2 cellular contexts compared by ENCODE assay signal in genomic region chr19:55384576-55385235, GRCh38.
TF ChIP-seq lines count a peak whose summit lies in the region.

No MANE protein-coding gene starts in this region.

TF ChIP-seq in IMR-90, 13 proteins besides CTCF, POLR2A, EP300 and RAD21:
- no peak for TF ChIP-seq RCOR1 (IDR thresholded peaks at IDR 0.05; ENCODE audit: insufficient replicate concordance, low read length)
- TF ChIP-seq USF2 (IDR thresholded peaks at IDR 0.05; ENCODE audit: low read depth, low read length): no peak
- no peak for TF ChIP-seq MXI1 (IDR thresholded peaks at IDR 0.05; ENCODE audit: borderline replicate concordance, low read depth, low read length)
- no peak for TF ChIP-seq RFX5 (IDR thresholded peaks at IDR 0.05; ENCODE audit: low read depth, low read length)
- TF ChIP-seq BHLHE40 (IDR thresholded peaks at IDR 0.05; ENCODE audit: low read depth, low read length): no peak
- TF ChIP-seq CEBPB (IDR thresholded peaks at IDR 0.05; ENCODE audit: low read depth, low read length): no peak
- TF ChIP-seq SMC3 (IDR thresholded peaks at IDR 0.05; ENCODE audit: low read depth, low read length): no peak
- TF ChIP-seq MAZ (IDR thresholded peaks at IDR 0.05; ENCODE audit: borderline replicate concordance, low read depth, low read length): no peak
- TF ChIP-seq NFE2L2 (IDR thresholded peaks at IDR 0.05; ENCODE audit: low read depth, low read length): no peak
- TF ChIP-seq FOS (IDR thresholded peaks at IDR 0.05; ENCODE audit: low read depth, low read length): no peak
- TF ChIP-seq CHD1 (IDR thresholded peaks at IDR 0.05; ENCODE audit: low read depth, low read length): no peak
- TF ChIP-seq ELK1 (IDR thresholded peaks at IDR 0.05; ENCODE audit: borderline replicate concordance, low read depth, low read length): no peak
- no peak for TF ChIP-seq MAFK (IDR thresholded peaks at IDR 0.05; ENCODE audit: low read depth, low read length)

TF ChIP-seq in H1, 55 proteins besides CTCF, POLR2A, EP300 and RAD21:
- TF ChIP-seq SP1 (IDR thresholded peaks at IDR 0.05; ENCODE audit: low read depth, low read length): no peak
- no peak for TF ChIP-seq CEBPB (IDR thresholded peaks at IDR 0.05; ENCODE audit: low read depth, low read length)
- TF ChIP-seq SAP30 (IDR thresholded peaks at IDR 0.05; ENCODE audit: insufficient read depth, insufficient replicate concordance, low read length): peak; percentile 9
- 0 out of 2 replicates have a peak, but pooled peaks have one; percentile 15 for TF ChIP-seq RBBP5 (IDR thresholded peaks at IDR 0.05; ENCODE audit: borderline replicate concordance, low read depth, low read length)
- no peak for TF ChIP-seq TAF7 (optimal IDR thresholded peaks at IDR 0.05; ENCODE audit: borderline replicate concordance, low read depth, low read length)
- no peak for TF ChIP-seq CHD2 (IDR thresholded peaks at IDR 0.05; ENCODE audit: low read length)
- no peak for TF ChIP-seq JUN (IDR thresholded peaks at IDR 0.05; ENCODE audit: low read depth, low read length)
- no peak for TF ChIP-seq TAF1 (IDR thresholded peaks at IDR 0.05; ENCODE audit: low read depth, low read length)
- TF ChIP-seq MAX (IDR thresholded peaks at IDR 0.05): peak; percentile 24; the same call in 1 of the 2 replicates
- no peak for TF ChIP-seq POU5F1 (IDR thresholded peaks at IDR 0.05; ENCODE audit: low read depth, low read length)
- TF ChIP-seq SP4 (IDR thresholded peaks at IDR 0.05; ENCODE audit: low read length): no peak
- peak; percentile 7 for TF ChIP-seq KDM4A (IDR thresholded peaks at IDR 0.05; ENCODE audit: low read depth, low read length, severe bottlenecking)
- TF ChIP-seq SIN3A (conservative IDR thresholded peaks at IDR 0.05 in 1 of 2, IDR thresholded peaks at IDR 0.05 in 1 of 2; ENCODE audit: low read depth in 1 of 2, low read length in 2 of 2): 0 out of 4 replicates have a peak, but pooled peaks of 1 of the 2 experiments have one; percentile 17
- TF ChIP-seq MAFK (IDR thresholded peaks at IDR 0.05; ENCODE audit: low read depth, low read length): no peak
- no peak for TF ChIP-seq RFX5 (IDR thresholded peaks at IDR 0.05; ENCODE audit: borderline replicate concordance, low read depth, low read length)
- no peak for TF ChIP-seq TCF12 (IDR thresholded peaks at IDR 0.05; ENCODE audit: low read depth, low read length)
- no peak for TF ChIP-seq BCL11A (IDR thresholded peaks at IDR 0.05; ENCODE audit: low read depth in 2 of 2, low read length in 2 of 2)
